17 cellular contexts compared by ENCODE assay signal in the genomic region with DNA sequence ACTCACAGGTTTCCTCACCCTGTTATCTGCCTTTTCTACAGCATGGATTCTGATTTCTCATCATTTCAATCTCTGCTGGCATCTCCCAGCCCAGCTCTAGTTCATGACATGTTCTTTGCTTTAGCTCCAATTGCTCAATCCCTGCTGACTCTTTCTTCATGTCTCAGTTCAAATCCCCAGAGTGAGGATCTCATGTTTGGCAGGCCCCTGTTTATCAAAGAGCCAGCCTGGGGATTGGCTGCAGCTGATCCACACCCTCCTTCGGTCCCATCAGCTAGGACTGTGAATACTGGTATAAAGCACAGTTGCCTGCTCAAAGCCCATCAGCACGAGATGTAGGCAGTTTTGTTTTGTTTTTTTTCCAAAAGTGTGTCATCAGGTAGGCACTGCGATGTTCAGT. TPM values are rescaled to one million over a fixed set of nuclear protein-coding genes. Genes with fewer than 3 reads are reported as not detected.
DNase-seq lines count a peak whose midpoint lies in the region; FAIRE-seq and TF ChIP-seq lines count a peak whose summit lies in the region.
"Had no signal": no experiment of that assay in that cellular context is flagged by ENCODE, and none has a peak within 500 bp of the region (broad histone marks: within the 10 kb centered on the region; RNA-seq: fewer than 3 reads in every experiment).

No MANE protein-coding gene starts in this region.

- POLR2A ChIA-PET in MCF 10A (lab: Yijun Ruan, JAX) = interaction anchor here (1.1 kb wide), 1 partner anchor 19 kb away, joined by 3 read pairs; no protein-coding TSS in a partner anchor

- CTCF ChIA-PET in MCF 10A (lab: Yijun Ruan, JAX) (interaction anchor here (0.6 to 6.8 kb wide), 7 partner anchors 16 to 478 kb away, joined by 3 to 122 read pairs (median 3); no protein-coding TSS in a partner anchor), mammary epithelial cell (lab: Charles Lee; ENCODE audit: low non-redundant PET) (interaction anchor here (0.6 to 0.9 kb wide), 4 partner anchors 24 to 77 kb away, joined by 3 to 6 read pairs (median 4); no protein-coding TSS in a partner anchor)

- WGBS in mammary epithelial cell (ENCODE audit: low coverage, missing lambda C conversion rate) = 81% methylated on average over 3 of the region's 3 CpGs

- H3K9ac ChIP-seq in mammary epithelial cell (ENCODE audit: insufficient read depth, low read length) = no peak overlapping the region

- H2AFZ ChIP-seq in mammary epithelial cell (ENCODE audit: low read depth, low read length) = no peak overlapping the region

- dilution Hi-C loops in mammary epithelial cell (cut with HindIII; ENCODE audit: low sequenced_read_pairs) = loop anchor here (25.0 kb wide), 1 partner anchor 218 kb away; no protein-coding TSS in a partner anchor

- H3K4me3 ChIP-seq in mammary epithelial cell (replicated peaks in 1 of 3; ENCODE audit: insufficient read depth in 1 of 3, low read depth in 2 of 3, low read length in 3 of 3) (no peak overlapping the region), BE2C (ENCODE audit: low read depth, low read length) (no peak overlapping the region)

- H4K20me1 ChIP-seq in mammary epithelial cell (ENCODE audit: insufficient read depth, low read length) = no peaks in the 10 kb centered on the region

- DNase-seq in MCF 10A (ENCODE audit: unreplicated experiment) = peak; percentile 78
- no peak for DNase-seq in mammary epithelial cell
- peak; percentile 96 for DNase-seq in fibroblast of peridontal ligament (ENCODE audit: extremely low read depth)
- DNase-seq in myocyte (ENCODE audit: low read depth) = peak; percentile 25
- no peak for DNase-seq in GM19239 (ENCODE audit: insufficient read length, low spot score)
- no peak for DNase-seq in ureter (ENCODE audit: low spot score)
- no peak for DNase-seq in DMS153 (lab: John Stamatoyannopoulos, UW)
- no peak for DNase-seq in BE2C
- DNase-seq: anterior cingulate cortex, NCI-H1048, NCI-H526 treated with DMSO at 0.1 percent for 48 hours, SHP77 had no signal

- H3K27ac Mint-ChIP-seq in MCF 10A (ENCODE audit: low read depth, unreplicated experiment) = peak overlapping the region; percentile 34

- H3K4me1 Mint-ChIP-seq in MCF 10A (ENCODE audit: insufficient read depth, unreplicated experiment) = peaks cover 30% of the 10 kb centered on the region

- no peak for FAIRE-seq in GM19239 (lab: Jason Lieb, UNC)
- FAIRE-seq: A204.1, endothelial cell of umbilical vein, keratinocyte had no signal

- H3K79me2 ChIP-seq in mammary epithelial cell (ENCODE audit: insufficient read depth, low read length) = no peaks in the 10 kb centered on the region

- peaks cover 2% of the 10 kb centered on the region for H3K27me3 ChIP-seq in mammary epithelial cell (ENCODE audit: insufficient read depth, low read length)
- H3K27me3 ChIP-seq in BE2C = no peaks in the 10 kb centered on the region

- in situ Hi-C loops in mammary epithelial cell (cut with MboI; ENCODE audit: low sequenced_read_pairs in 2 of 2) = loop anchor here (5.0 kb wide), 2 partner anchors 218 to 223 kb away; no protein-coding TSS in a partner anchor

- intact Hi-C loops in MCF 10A (cut with micrococcal nuclease) = loop anchor here (10.0 kb wide), 1 partner anchor 450 kb away; a partner anchor contains a TSS
- intact Hi-C loops in mammary epithelial cell (cut with micrococcal nuclease) = loop anchor here (10.0 kb wide), 1 partner anchor 1800 kb away; no protein-coding TSS in a partner anchor

- H3K9me3 Mint-ChIP-seq in MCF 10A (ENCODE audit: unreplicated experiment) = no peaks in the 10 kb centered on the region

- H3K4me2 ChIP-seq in mammary epithelial cell (ENCODE audit: insufficient read depth, low read depth, low read length) = no peak overlapping the region

- no peak overlapping the region for H3K27ac ChIP-seq in mammary epithelial cell (ENCODE audit: insufficient read depth, low read depth, low read length)
- H3K27ac ChIP-seq: VCaP had no signal

- H3K4me1 ChIP-seq in mammary epithelial cell (ENCODE audit: insufficient read depth, low read length) = peaks cover 25% of the 10 kb centered on the region
- peaks cover 3% of the 10 kb centered on the region for H3K4me1 ChIP-seq in BE2C

- peaks cover 4% of the 10 kb centered on the region for H3K27me3 Mint-ChIP-seq in MCF 10A (ENCODE audit: insufficient read depth, unreplicated experiment)

- peaks cover 5% of the 10 kb centered on the region for H3K36me3 Mint-ChIP-seq in MCF 10A (ENCODE audit: insufficient read depth, unreplicated experiment)

- no peak overlapping the region for H3K4me3 Mint-ChIP-seq in MCF 10A (ENCODE audit: unreplicated experiment)

- TF ChIP-seq CTCF in MCF 10A (IDR thresholded peaks at IDR 0.05; ENCODE audit: unreplicated experiment) (no peak), mammary epithelial cell (conservative IDR thresholded peaks at IDR 0.05 in 1 of 2, IDR thresholded peaks at IDR 0.05 in 1 of 2; ENCODE audit: extremely low read depth in 1 of 2, insufficient read depth in 1 of 2, low read depth in 1 of 2, low read length in 2 of 2) (no peak), BE2C (IDR thresholded peaks at IDR 0.05; ENCODE audit: low read depth, low read length) (no peak)

- H3K36me3 ChIP-seq in mammary epithelial cell (ENCODE audit: insufficient read depth, low read length) = no peaks in the 10 kb centered on the region
- no peaks in the 10 kb centered on the region for H3K36me3 ChIP-seq in BE2C

- no peaks in the 10 kb centered on the region for H3K9me3 ChIP-seq in mammary epithelial cell (replicated peaks; ENCODE audit: insufficient read depth, low read length)
- H3K9me3 ChIP-seq in BE2C = no peaks in the 10 kb centered on the region; the same call in 1 of the 2 replicates

- BruUV-seq in MCF 10A (replicated peaks; lab: Mats Ljungman, UMichigan) (no TSS peak), mammary epithelial cell (replicated peaks; lab: Mats Ljungman, UMichigan) (no TSS peak)

RNA-seq across cellular contexts. Expression of a gene that starts 14.4 kb away (rescaled TPM):
- total RNA-seq in MCF 10A (2022) (7.7 and 8.6 TPM in 2 replicates), mammary epithelial cell (10 to 100 TPM; 11.3 to 11.7 TPM), myocyte (16.1 and 17.3 TPM in 2 replicates), ureter (21.6 TPM)
- 12.4 TPM for polyA plus RNA-seq in mammary epithelial cell
- polyA minus RNA-seq in mammary epithelial cell = 7.8 TPM
- polyA plus RNA-seq in myocyte (2012) = 16.1 TPM
- 11.5 TPM for polyA plus RNA-seq in BE2C (2012; ENCODE audit: insufficient read depth, insufficient read length, low read depth)

RNA-seq across cellular contexts. Expression of a gene that starts 27.5 kb away (rescaled TPM):
- not detected in 2 replicates for total RNA-seq in MCF 10A (2022)
- not detected for total RNA-seq in mammary epithelial cell
- not detected for polyA plus RNA-seq in mammary epithelial cell
- not detected for polyA minus RNA-seq in mammary epithelial cell
- not detected in 2 replicates for total RNA-seq in myocyte
- polyA plus RNA-seq in myocyte (2012) = 0.05 TPM
- 4.3 TPM for total RNA-seq in ureter
- not detected for polyA plus RNA-seq in BE2C (2012; ENCODE audit: insufficient read depth, insufficient read length, low read depth)
- total RNA-seq: Daoy, endothelial cell of umbilical vein had no signal
- polyA plus RNA-seq: endothelial cell of umbilical vein, keratinocyte had no signal

Comparison
In these comparisons a context has a peak if more than half of its experiments do, and no peak if none do; other contexts are left out.
1. DNase-seq: peak in MCF 10A (single experiment), fibroblast of peridontal ligament (single experiment) and myocyte (single experiment); none in mammary epithelial cell (single experiment), GM19239 (single experiment), ureter (single experiment), DMS153 (single experiment) and BE2C (single experiment).